Comparison of ENCODE assay signal across 23 cellular contexts in genomic region chr6:56259163-56259562, GRCh38. TPM values are rescaled to one million over a fixed set of nuclear protein-coding genes. Genes with fewer than 3 reads are reported as not detected.
"Had no signal": no experiment of that assay in that cellular context is flagged by ENCODE, and none has a peak within 500 bp of the region (broad histone marks: within the 10 kb centered on the region; RNA-seq: fewer than 3 reads in every experiment).

No MANE protein-coding gene starts in this region.

- ATAC-seq: left lobe of liver; psoas muscle; right cardiac atrium; stimulated activated naive CD8-positive, alpha-beta T cell treated with anti-CD3 and anti-CD28 coated beads, Interleukin-15, amount 100 ng/mL, for 72 hours had no signal

- H3K9me3 ChIP-seq: adrenal gland, esophagus squamous epithelium, ovary, psoas muscle had no signal

- H3K27me3 ChIP-seq: adrenal gland, esophagus squamous epithelium, neural progenitor cell, ovary had no signal

- H3K4me3 ChIP-seq: adrenal gland, esophagus squamous epithelium, neural progenitor cell, ovary, psoas muscle, skin epidermis had no signal

- H3K27ac Mint-ChIP-seq: activated naive CD4-positive, alpha-beta T cell treated with anti-CD3 and anti-CD28 coated beads, Interleukin-2, amount 50 U/mL, for 24 hours; naive B cell; neural progenitor cell; stimulated activated naive CD8-positive, alpha-beta T cell treated with anti-CD3 and anti-CD28 coated beads, Interleukin-15, amount 100 ng/mL, for 72 hours; type B pancreatic cell had no signal

- H3K4me3 Mint-ChIP-seq: activated naive CD4-positive, alpha-beta T cell treated with anti-CD3 and anti-CD28 coated beads, Interleukin-2, amount 50 U/mL, for 24 hours; naive B cell; neural progenitor cell; stimulated activated naive CD8-positive, alpha-beta T cell treated with anti-CD3 and anti-CD28 coated beads, Interleukin-15, amount 100 ng/mL, for 72 hours; type B pancreatic cell had no signal

- H3K36me3 ChIP-seq: adrenal gland, esophagus squamous epithelium, neural progenitor cell, ovary had no signal

- H3K4me1 Mint-ChIP-seq: activated naive CD4-positive, alpha-beta T cell treated with anti-CD3 and anti-CD28 coated beads, Interleukin-2, amount 50 U/mL, for 24 hours; naive B cell; stimulated activated naive CD8-positive, alpha-beta T cell treated with anti-CD3 and anti-CD28 coated beads, Interleukin-15, amount 100 ng/mL, for 72 hours had no signal

- H3K9me3 Mint-ChIP-seq: activated naive CD4-positive, alpha-beta T cell treated with anti-CD3 and anti-CD28 coated beads, Interleukin-2, amount 50 U/mL, for 24 hours; neural progenitor cell; stimulated activated naive CD8-positive, alpha-beta T cell treated with anti-CD3 and anti-CD28 coated beads, Interleukin-15, amount 100 ng/mL, for 72 hours had no signal

- DNase-seq: activated CD4-positive, alpha-beta T cell treated with anti-CD3 and anti-CD28 coated beads, Interleukin-2, amount 50 U/mL, for 4 hours; activated gamma-delta T cell; adrenal gland; effector memory CD4-positive, alpha-beta T cell; esophagus squamous epithelium; hippocampal formation; kidney; naive B cell; ovary; psoas muscle; stimulated activated CD4-positive, alpha-beta T cell treated with anti-CD3 and anti-CD28 coated beads, Interleukin-4, amount 100 ng/mL, for 1 hour; stimulated activated naive CD8-positive, alpha-beta T cell treated with anti-CD3 and anti-CD28 coated beads, Interleukin-15, amount 100 ng/mL, for 72 hours; SW 1271; T-helper 2 cell had no signal

- H3K27me3 Mint-ChIP-seq: naive B cell; stimulated activated naive CD8-positive, alpha-beta T cell treated with anti-CD3 and anti-CD28 coated beads, Interleukin-15, amount 100 ng/mL, for 72 hours had no signal

- H2AFZ ChIP-seq: neural progenitor cell had no signal

- H3K27ac ChIP-seq: adrenal gland, esophagus squamous epithelium, neural progenitor cell, ovary, psoas muscle, skin epidermis, VCaP had no signal

- H3K36me3 Mint-ChIP-seq: activated naive CD4-positive, alpha-beta T cell treated with anti-CD3 and anti-CD28 coated beads, Interleukin-2, amount 50 U/mL, for 24 hours; naive B cell; neural progenitor cell; type B pancreatic cell had no signal

- H3K4me2 ChIP-seq: neural progenitor cell had no signal

- H3K4me1 ChIP-seq: adrenal gland, esophagus squamous epithelium, neural progenitor cell, psoas muscle had no signal

RNA-seq across cellular contexts. Expression of gene COL21A1, which starts 11.8 kb away (rescaled TPM):
- total RNA-seq: activated CD8-positive, alpha-beta memory T cell treated with anti-CD3 and anti-CD28 coated beads for 36 hours; mononuclear cell had no signal
